In genomic region chr1:94602312-94602711, GRCh38 we compare ENCODE assay signal across 1 cellular context.
TF ChIP-seq lines count a peak whose summit lies in the region.

No MANE protein-coding gene starts in this region.

TF ChIP-seq in H1, 55 proteins besides CTCF, POLR2A, EP300 and RAD21 (continued from another document):
- no peak for TF ChIP-seq TCF12 (IDR thresholded peaks at IDR 0.05; ENCODE audit: low read depth, low read length)
- no peak for TF ChIP-seq KDM1A (IDR thresholded peaks at IDR 0.05; ENCODE audit: borderline replicate concordance, low read length)
- TF ChIP-seq KDM4A (IDR thresholded peaks at IDR 0.05; ENCODE audit: low read depth, low read length, severe bottlenecking), result no peak
- no peak for TF ChIP-seq CTBP2 (IDR thresholded peaks at IDR 0.05; ENCODE audit: borderline replicate concordance, insufficient read depth, insufficient read length, low read length)
- TF ChIP-seq CBX8 (IDR thresholded peaks at IDR 0.05; ENCODE audit: borderline replicate concordance, low read depth, low read length), result no peak
- no peak for TF ChIP-seq SUZ12 (IDR thresholded peaks at IDR 0.05; ENCODE audit: low read length)
- TF ChIP-seq BCL11A (IDR thresholded peaks at IDR 0.05; ENCODE audit: low read depth in 2 of 2, low read length in 2 of 2), result no peak
- TF ChIP-seq KDM5A (IDR thresholded peaks at IDR 0.05; ENCODE audit: low read length), result no peak
- TF ChIP-seq ASH2L (IDR thresholded peaks at IDR 0.05; ENCODE audit: low read length), result no peak
- no peak for TF ChIP-seq TBP (IDR thresholded peaks at IDR 0.05; ENCODE audit: low read depth, low read length)
- TF ChIP-seq E2F6 (IDR thresholded peaks at IDR 0.05), result no peak
- no peak for TF ChIP-seq SAP30 (IDR thresholded peaks at IDR 0.05; ENCODE audit: insufficient read depth, insufficient replicate concordance, low read length)
- TF ChIP-seq JUN (IDR thresholded peaks at IDR 0.05; ENCODE audit: low read depth, low read length), result no peak
- TF ChIP-seq SP1 (IDR thresholded peaks at IDR 0.05; ENCODE audit: low read depth, low read length), result no peak
TF ChIP-seq in H1: peak in this region for 0.
